In genomic region chr6:1917628-1918371, GRCh38 we compare ENCODE assay signal across 9 cellular contexts.
A peak's percentile ranks its signal among the peaks of the same experiment; 100 is the strongest.
DNase-seq lines count a peak whose midpoint lies in the region; ATAC-seq lines count a peak whose summit lies in the region.
"Had no signal": no experiment of that assay in that cellular context is flagged by ENCODE, and none has a peak within 500 bp of the region (broad histone marks: within the 10 kb centered on the region; RNA-seq: fewer than 3 reads in every experiment).

No MANE protein-coding gene starts in this region.

- DNase-seq in EH (ENCODE audit: low read depth) (peak; percentile 87), SW 1271 (lab: John Stamatoyannopoulos, UW) (peak; percentile 75 to 85), DMS53 (lab: John Stamatoyannopoulos, UW) (no peak), NCI-H774 (lab: John Stamatoyannopoulos, UW) (no peak)
- DNase-seq in stimulated activated CD4-positive, alpha-beta T cell treated with anti-CD3 and anti-CD28 coated beads, Interleukin-15, amount 100 ng/mL, for 24 hours, result peak; percentile 70
- DNase-seq: Karpas-422 had no signal

- ATAC-seq in esophagus mucosa, result peak; percentile 55
- ATAC-seq in HG03159 (IDR thresholded peaks at IDR 0.05; ENCODE audit: unreplicated experiment), result no peak
- ATAC-seq in HG03565 (IDR thresholded peaks at IDR 0.05; ENCODE audit: unreplicated experiment), result no peak

Comparison
In these comparisons a context has a peak if more than half of its experiments do, and no peak if none do; other contexts are left out.
1. DNase-seq: peak in EH (single experiment), SW 1271 (2 of 2) and stimulated activated CD4-positive, alpha-beta T cell treated with anti-CD3 and anti-CD28 coated beads, Interleukin-15, amount 100 ng/mL, for 24 hours (single experiment); none in DMS53 (single experiment) and NCI-H774 (single experiment).